26 cellular contexts compared by ENCODE assay signal in the genomic region with DNA sequence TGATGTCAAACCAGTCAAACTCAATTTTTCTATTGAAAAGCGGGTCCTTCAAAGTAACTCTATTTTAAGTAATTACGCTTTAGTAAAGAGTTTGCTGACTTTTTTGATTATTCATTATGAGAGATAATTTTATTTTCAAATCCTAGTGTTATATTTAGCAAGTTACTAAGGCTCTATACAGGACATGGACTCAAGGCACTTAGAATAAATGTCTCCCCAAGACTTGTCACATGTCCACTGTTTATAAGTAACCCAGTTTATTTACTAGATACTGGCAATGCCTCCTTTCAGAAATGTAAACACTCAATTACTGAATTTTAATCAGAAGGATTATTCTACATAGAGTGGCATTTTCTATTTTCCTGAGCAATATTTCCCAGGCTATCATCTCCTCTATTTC.
"Had no signal": no experiment of that assay in that cellular context is flagged by ENCODE, and none has a peak within 500 bp of the region (broad histone marks: within the 10 kb centered on the region; RNA-seq: fewer than 3 reads in every experiment).

No MANE protein-coding gene starts in this region.

- ATAC-seq: activated CD8-positive, alpha-beta T cell treated with anti-CD3 and anti-CD28 coated beads for 36 hours; activated T-helper 17 cell treated with anti-CD3 and anti-CD28 coated beads, Interleukin-2, amount 50 U/mL, for 72 hours; body of pancreas; esophagus mucosa; left lobe of liver; mucosa of descending colon; naive thymus-derived CD4-positive, alpha-beta T cell had no signal

- H3K4me3 ChIP-seq: body of pancreas, mucosa of descending colon, ovary, tibial artery had no signal

- FAIRE-seq: kidney, urothelium cell line had no signal

- H3K9me3 ChIP-seq: body of pancreas, mucosa of descending colon, ovary, SK-N-SH, tibial artery had no signal

- H3K27me3 ChIP-seq: body of pancreas, ovary, tibial artery had no signal

- H3K4me2 ChIP-seq: SK-N-SH had no signal

- DNase-seq: activated CD4-positive, alpha-beta T cell treated with anti-CD3 and anti-CD28 coated beads for 48 hours; activated CD4-positive, CD25-positive, alpha-beta regulatory T cell; activated CD8-positive, alpha-beta T cell treated with anti-CD3 and anti-CD28 coated beads for 36 hours; activated naive CD4-positive, alpha-beta T cell; activated naive CD8-positive, alpha-beta T cell treated with anti-CD3 and anti-CD28 coated beads for 36 hours; activated T-cell treated with anti-CD3 and anti-CD28 coated beads, Interleukin-2, amount 50 U/mL, for 1 hour; amygdala; body of pancreas; cortex of kidney; effector CD4-positive, alpha-beta T cell; kidney; mucosa of descending colon; naive thymus-derived CD4-positive, alpha-beta T cell; ovary; SK-N-SH; stimulated activated CD4-positive, alpha-beta T cell treated with anti-CD3 and anti-CD28 coated beads, Interleukin-12 subunit alpha, Interleukin-12 subunit beta, amount 100 ng/mL, for 4 hours; stimulated activated CD4-positive, alpha-beta T cell treated with anti-CD3 and anti-CD28 coated beads, Interleukin-1b, Interleukin-23, amount 100 ng/mL, for 48 hours; stimulated activated CD8-positive, alpha-beta memory T cell treated with anti-CD3 and anti-CD28 coated beads, Interleukin-4, amount 100 ng/mL, for 48 hours; stimulated activated naive CD4-positive, alpha-beta T cell; T-helper 1 cell; T-helper 9 cell; tibial artery had no signal

- H3K27ac ChIP-seq: body of pancreas, ovary, tibial artery had no signal

- H3K9ac ChIP-seq: SK-N-SH had no signal

- H3K36me3 ChIP-seq: ovary, tibial artery had no signal

- H3K4me1 ChIP-seq: body of pancreas had no signal
